Comparison of ENCODE assay signal across 15 cellular contexts in the genomic region with DNA sequence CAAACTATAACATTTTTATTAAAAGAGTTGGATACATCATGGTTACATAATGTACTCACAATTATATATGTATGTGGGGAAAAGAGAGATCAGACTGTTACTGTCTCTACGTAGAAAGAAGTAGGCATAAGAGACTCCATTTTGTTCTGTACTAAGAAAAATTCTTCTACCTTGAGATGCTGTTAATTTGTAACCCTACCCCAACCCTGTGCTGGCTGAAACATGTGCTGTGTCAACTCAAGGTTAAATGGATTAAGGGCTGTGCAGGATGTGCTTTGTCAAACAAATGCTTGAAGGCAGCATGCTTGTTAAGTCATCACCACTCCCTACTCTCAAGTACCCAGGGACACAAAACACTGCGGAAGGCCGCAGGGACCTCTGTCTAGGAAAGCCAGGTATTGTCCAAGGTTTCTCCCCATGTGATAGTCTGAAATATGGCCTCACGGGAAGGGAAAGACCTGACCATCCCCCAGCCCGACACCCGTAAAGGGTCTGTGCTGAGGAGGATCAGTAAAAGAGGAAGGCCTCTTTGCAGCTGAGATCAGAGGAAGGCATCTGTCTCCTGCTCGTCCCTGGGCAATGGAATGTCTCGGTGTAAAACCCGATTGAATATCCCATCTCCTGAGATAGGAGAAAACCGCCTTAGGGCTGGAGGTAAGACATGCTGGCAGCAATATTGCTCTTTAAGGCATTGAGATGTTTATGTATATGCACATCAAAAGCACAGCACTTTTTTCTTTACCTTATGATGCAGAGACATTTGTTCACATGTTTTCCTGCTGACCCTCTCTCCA. TPM values are rescaled to one million over a fixed set of nuclear protein-coding genes. Genes with fewer than 3 reads are reported as not detected.
"Had no signal": no experiment of that assay in that cellular context is flagged by ENCODE, and none has a peak within 500 bp of the region (broad histone marks: within the 10 kb centered on the region; RNA-seq: fewer than 3 reads in every experiment).

No MANE protein-coding gene starts in this region.

RNA-seq across cellular contexts. Expression of gene SUN3, which starts 39.1 kb away (rescaled TPM):
- total RNA-seq: activated T-helper 2 cell treated with anti-CD3 and anti-CD28 coated beads, Interferon-gamma antibody, Interleukin-2, Interleukin-4, amounts not matched to agents 10 μg/mL and 5 μg/mL and 100 μg/mL, durations not matched to agents 14 hours and 24 hours and 36 hours; cardiac septum; colonic mucosa; endothelial cell of umbilical vein; fibroblast of lung; frontal cortex; heart right ventricle; lower lobe of right lung; naive thymus-derived CD8-positive, alpha-beta T cell; omental fat pad; sigmoid colon; transverse colon had no signal
- polyA plus RNA-seq: adipose tissue, endothelial cell of umbilical vein, fibroblast of lung, heart right ventricle had no signal

RNA-seq across cellular contexts. Expression of gene C7orf57, which starts 45.5 kb away (rescaled TPM):
- total RNA-seq: cardiac septum; endothelial cell of umbilical vein; fibroblast of lung; mononuclear cell; naive thymus-derived CD8-positive, alpha-beta T cell; psoas muscle; sigmoid colon; transverse colon had no signal
- polyA plus RNA-seq: adipose tissue, endothelial cell of umbilical vein, fibroblast of lung, heart right ventricle, sigmoid colon had no signal
